ENCODE assay signal across 31 cellular contexts in the genomic region with DNA sequence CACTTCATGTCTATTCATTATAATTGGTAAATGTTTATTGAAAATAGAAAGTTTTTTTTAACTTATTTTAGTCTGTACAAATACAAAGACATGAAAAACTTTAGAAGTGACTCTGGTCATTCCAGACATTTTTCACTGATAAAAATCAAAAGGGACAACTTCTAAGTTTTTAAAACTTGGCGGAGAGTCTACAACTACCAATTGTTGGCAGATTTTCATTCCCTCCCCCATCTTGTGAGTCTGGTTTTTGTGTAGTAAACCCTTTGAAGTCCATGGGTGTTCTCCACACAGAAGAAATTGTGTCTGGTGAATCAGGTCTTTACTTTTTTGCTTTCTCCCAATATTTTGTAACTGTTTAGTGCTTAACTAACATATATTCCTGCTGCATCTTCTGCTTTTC.
"Had no signal": no experiment of that assay in that cellular context is flagged by ENCODE, and none has a peak within 500 bp of the region (broad histone marks: within the 10 kb centered on the region; RNA-seq: fewer than 3 reads in every experiment).

No MANE protein-coding gene starts in this region.

- H3K36me3 ChIP-seq: ascending aorta, gastrocnemius medialis, left ventricle myocardium inferior, sigmoid colon, transverse colon, WERI-Rb-1 had no signal

- H3K27me3 ChIP-seq: ascending aorta, gastrocnemius medialis, sigmoid colon, testis, transverse colon had no signal

- DNase-seq: activated CD4-positive, alpha-beta memory T cell treated with anti-CD3 and anti-CD28 coated beads for 36 hours; activated CD4-positive, alpha-beta T cell treated with anti-CD3 and anti-CD28 coated beads for 48 hours; activated CD8-positive, alpha-beta memory T cell treated with anti-CD3 and anti-CD28 coated beads, Interleukin-2, amount 50 U/mL, for 4 hours; activated gamma-delta T cell; activated naive CD4-positive, alpha-beta T cell treated with anti-CD3 and anti-CD28 coated beads, Interleukin-2, amount 10 ng/mL, durations not matched to agents 7 days and 5 days; activated naive CD8-positive, alpha-beta T cell treated with anti-CD3 and anti-CD28 coated beads, Interleukin-2, amount 10 ng/mL, durations not matched to agents 7 days and 5 days; activated T-cell treated with anti-CD3 and anti-CD28 coated beads, Interleukin-2, amount 50 U/mL, for 1 hour; dermis blood vessel endothelial cell; effector CD8-positive, alpha-beta T cell; gastrocnemius medialis; glutamatergic neuron; islet precursor cell; left ventricle myocardium inferior; naive thymus-derived CD8-positive, alpha-beta T cell; nucleus accumbens; psoas muscle; sigmoid colon; stimulated activated CD4-positive, alpha-beta T cell treated with anti-CD3 and anti-CD28 coated beads, Interleukin-15, amount 100 ng/mL, for 24 hours; stimulated activated CD4-positive, alpha-beta T cell treated with anti-CD3 and anti-CD28 coated beads, Interleukin-2, amount 100 ng/mL, for 24 hours; stimulated activated naive CD4-positive, alpha-beta T cell treated with Interleukin-2 at 50 U/mL for 16 hours; T-helper 9 cell; testis; transverse colon; WERI-Rb-1 had no signal

- H3K4me3 Mint-ChIP-seq: activated CD4-positive, alpha-beta memory T cell treated with anti-CD3 and anti-CD28 coated beads for 36 hours; activated naive CD4-positive, alpha-beta T cell treated with anti-CD3 and anti-CD28 coated beads, Interleukin-2, amount 10 ng/mL, durations not matched to agents 7 days and 5 days; activated naive CD8-positive, alpha-beta T cell treated with anti-CD3 and anti-CD28 coated beads, Interleukin-2, amount 10 ng/mL, durations not matched to agents 7 days and 5 days; activated T-helper 1 cell treated with anti-CD3 and anti-CD28 coated beads, Interleukin-12 subunit alpha, Interleukin-12 subunit beta, Interleukin-2, Interleukin-4 antibody, amounts not matched to agents 30 ng/mL and 10 ng/mL and 1 ng/mL, durations not matched to agents 14 hours and 24 hours and 36 hours; central memory CD8-positive, alpha-beta T cell; naive thymus-derived CD8-positive, alpha-beta T cell; neural crest cell; T-helper 1 cell treated with Interleukin-12 subunit alpha and Interleukin-12 subunit beta and Interleukin-4 antibody, amounts not matched to agents 30 μg/mL and 1 μg/mL, for 36 hours had no signal

- ATAC-seq: activated CD4-positive, CD25-positive, alpha-beta regulatory T cell treated with anti-CD3 and anti-CD28 coated beads, Interleukin-2, amount 50 U/mL, for 24 hours; gastrocnemius medialis; naive thymus-derived CD8-positive, alpha-beta T cell; psoas muscle had no signal

- H3K9me3 ChIP-seq: ascending aorta, gastrocnemius medialis, left ventricle myocardium inferior, psoas muscle, sigmoid colon, testis, transverse colon had no signal

- H3K4me3 ChIP-seq: gastrocnemius medialis, left ventricle myocardium inferior, psoas muscle, sigmoid colon, testis, transverse colon had no signal

- H3K79me2 ChIP-seq: parathyroid adenoma had no signal

- H3K9ac ChIP-seq: parathyroid adenoma had no signal

- H3K27me3 Mint-ChIP-seq: activated CD4-positive, alpha-beta memory T cell treated with anti-CD3 and anti-CD28 coated beads for 36 hours; activated naive CD4-positive, alpha-beta T cell treated with anti-CD3 and anti-CD28 coated beads, Interleukin-2, amount 10 ng/mL, durations not matched to agents 7 days and 5 days; activated naive CD8-positive, alpha-beta T cell treated with anti-CD3 and anti-CD28 coated beads, Interleukin-2, amount 10 ng/mL, durations not matched to agents 7 days and 5 days; central memory CD8-positive, alpha-beta T cell; naive thymus-derived CD8-positive, alpha-beta T cell had no signal

- H3K4me1 ChIP-seq: gastrocnemius medialis, left ventricle myocardium inferior, parathyroid adenoma, psoas muscle, testis, transverse colon had no signal

- H3K4me1 Mint-ChIP-seq: activated naive CD4-positive, alpha-beta T cell treated with anti-CD3 and anti-CD28 coated beads, Interleukin-2, amount 10 ng/mL, durations not matched to agents 7 days and 5 days; activated naive CD8-positive, alpha-beta T cell treated with anti-CD3 and anti-CD28 coated beads, Interleukin-2, amount 10 ng/mL, durations not matched to agents 7 days and 5 days; central memory CD8-positive, alpha-beta T cell; naive thymus-derived CD8-positive, alpha-beta T cell had no signal

- H2AFZ ChIP-seq: parathyroid adenoma had no signal

- H3K27ac ChIP-seq: gastrocnemius medialis, left ventricle myocardium inferior, parathyroid adenoma, psoas muscle, sigmoid colon, testis, transverse colon, WERI-Rb-1 had no signal

- H3K36me3 Mint-ChIP-seq: activated CD4-positive, alpha-beta memory T cell treated with anti-CD3 and anti-CD28 coated beads for 36 hours; activated naive CD4-positive, alpha-beta T cell treated with anti-CD3 and anti-CD28 coated beads, Interleukin-2, amount 10 ng/mL, durations not matched to agents 7 days and 5 days; activated naive CD8-positive, alpha-beta T cell treated with anti-CD3 and anti-CD28 coated beads, Interleukin-2, amount 10 ng/mL, durations not matched to agents 7 days and 5 days; naive thymus-derived CD8-positive, alpha-beta T cell had no signal

- H3K27ac Mint-ChIP-seq: activated CD4-positive, alpha-beta memory T cell treated with anti-CD3 and anti-CD28 coated beads for 36 hours; activated naive CD4-positive, alpha-beta T cell treated with anti-CD3 and anti-CD28 coated beads, Interleukin-2, amount 10 ng/mL, durations not matched to agents 7 days and 5 days; activated naive CD8-positive, alpha-beta T cell treated with anti-CD3 and anti-CD28 coated beads, Interleukin-2, amount 10 ng/mL, durations not matched to agents 7 days and 5 days; activated T-helper 1 cell treated with anti-CD3 and anti-CD28 coated beads, Interleukin-12 subunit alpha, Interleukin-12 subunit beta, Interleukin-2, Interleukin-4 antibody, amounts not matched to agents 30 ng/mL and 10 ng/mL and 1 ng/mL, durations not matched to agents 14 hours and 24 hours and 36 hours; naive thymus-derived CD8-positive, alpha-beta T cell; T-helper 1 cell treated with Interleukin-12 subunit alpha and Interleukin-12 subunit beta and Interleukin-4 antibody, amounts not matched to agents 30 μg/mL and 1 μg/mL, for 36 hours had no signal

- H3K9me3 Mint-ChIP-seq: activated naive CD8-positive, alpha-beta T cell treated with anti-CD3 and anti-CD28 coated beads, Interleukin-2, amount 10 ng/mL, durations not matched to agents 7 days and 5 days; activated T-helper 1 cell treated with anti-CD3 and anti-CD28 coated beads, Interleukin-12 subunit alpha, Interleukin-12 subunit beta, Interleukin-2, Interleukin-4 antibody, amounts not matched to agents 30 ng/mL and 10 ng/mL and 1 ng/mL, durations not matched to agents 14 hours and 24 hours and 36 hours; T-helper 1 cell treated with Interleukin-12 subunit alpha and Interleukin-12 subunit beta and Interleukin-4 antibody, amounts not matched to agents 30 μg/mL and 1 μg/mL, for 36 hours had no signal
